ENCODE assay signal across 1 cellular context in genomic region chr16:85808926-85809325, GRCh38.
TF ChIP-seq lines count a peak whose summit lies in the region.

No MANE protein-coding gene starts in this region.

TF ChIP-seq in GM12891, 5 proteins besides CTCF, POLR2A, EP300 and RAD21:
- TF ChIP-seq SPI1 (IDR thresholded peaks at IDR 0.05; ENCODE audit: low read depth, low read length) = no peak
- TF ChIP-seq TAF1 (IDR thresholded peaks at IDR 0.05; ENCODE audit: low read depth, low read length) = no peak
- TF ChIP-seq POU2F2 (IDR thresholded peaks at IDR 0.05; ENCODE audit: low read depth, low read length) = no peak
- no peak for TF ChIP-seq POLR2AphosphoS5 (IDR thresholded peaks at IDR 0.05; ENCODE audit: low read depth, low read length)
- TF ChIP-seq PAX5 (IDR thresholded peaks at IDR 0.05; ENCODE audit: insufficient read depth, low read length, severe bottlenecking) = no peak
